ENCODE assay signal across 8 cellular contexts in the genomic region with DNA sequence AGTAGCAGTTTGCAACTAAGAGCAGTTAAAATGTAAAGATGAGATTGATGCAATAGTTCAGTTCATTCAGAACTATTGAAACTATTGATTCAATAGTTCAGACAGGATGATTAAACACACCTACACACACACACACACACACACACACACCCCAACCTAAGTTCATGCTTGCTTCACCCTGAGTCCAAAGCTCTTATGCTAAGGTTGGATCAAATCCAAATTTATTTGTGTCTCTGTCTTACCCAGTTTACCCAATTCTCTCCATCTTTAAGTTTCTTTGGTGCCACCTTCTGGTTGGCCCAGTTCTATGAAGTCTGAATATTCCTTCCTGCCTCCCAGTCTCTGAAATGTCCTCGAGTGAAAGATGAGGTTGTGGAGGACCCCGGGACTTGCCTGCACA. TPM values are rescaled to one million over a fixed set of nuclear protein-coding genes. Genes with fewer than 3 reads are reported as not detected.
DNase-seq lines count a peak whose midpoint lies in the region; ATAC-seq and TF ChIP-seq lines count a peak whose summit lies in the region.

No MANE protein-coding gene starts in this region.

- intact Hi-C loops in left colon (cut with DNase I, micrococcal nuclease) (no loop called here), uterus (cut with DNase I; ENCODE audit: low total_unique reads) (no loop called here)

- H3K27ac ChIP-seq in RWPE2 (ENCODE audit: poor library complexity, severe bottlenecking): no peak overlapping the region
- H3K27ac ChIP-seq in uterus: no peak overlapping the region

- DNase-seq in CD1c-positive myeloid dendritic cell (ENCODE audit: extremely low spot score) (peak; percentile 47), RWPE2 (ENCODE audit: low spot score) (no peak), left colon (peak; percentile 39 to 49), LoVo (ENCODE audit: low spot score) (no peak), NCI-H446 treated with DMSO at 0.1 percent for 48 hours (lab: John Stamatoyannopoulos, UW) (no peak), uterus (no peak), cerebellar nuclear complex (lab: John Stamatoyannopoulos, UW) (no peak)

- peaks cover 5% of the 10 kb centered on the region; the same call in 1 of the 2 replicates for H3K36me3 ChIP-seq in RWPE2 (ENCODE audit: low read depth)
- no peaks in the 10 kb centered on the region for H3K36me3 ChIP-seq in uterus

- H3K27me3 ChIP-seq in RWPE2 (ENCODE audit: insufficient read depth, poor library complexity, severe bottlenecking) (no peaks in the 10 kb centered on the region), uterus (no peaks in the 10 kb centered on the region)

- H3K9me3 ChIP-seq in RWPE2 (ENCODE audit: severe bottlenecking) (no peaks in the 10 kb centered on the region), uterus (no peaks in the 10 kb centered on the region)

- no peak overlapping the region for H3K4me3 ChIP-seq in RWPE2 (ENCODE audit: severe bottlenecking)
- no peak overlapping the region for H3K4me3 ChIP-seq in uterus

- ATAC-seq in GM21528 (IDR thresholded peaks at IDR 0.05; ENCODE audit: low FRiP score, unreplicated experiment) (peak; percentile 2), RWPE2 (ENCODE audit: low read depth) (no peak), left colon (no peak)

- no peak for TF ChIP-seq POLR2A in uterus (IDR thresholded peaks at IDR 0.05)

- H3K4me1 ChIP-seq in RWPE2 (ENCODE audit: insufficient read depth, poor library complexity, severe bottlenecking): peaks cover 9% of the 10 kb centered on the region
- H3K4me1 ChIP-seq in uterus: no peaks in the 10 kb centered on the region

- TF ChIP-seq CTCF in RWPE2 (IDR thresholded peaks at IDR 0.05; ENCODE audit: poor library complexity, severe bottlenecking): peak; percentile 50
- TF ChIP-seq CTCF in uterus (IDR thresholded peaks at IDR 0.05): no peak

RNA-seq across cellular contexts. Expression of a gene that starts 5.1 kb away (rescaled TPM):
- total RNA-seq in left colon (10 to 100 TPM; 19.3 to 37.8 TPM), uterus (10 to 100 TPM in 2 of 4 donors, 1 to 10 TPM in 2; 2.3 to 15.0 (median 7.0) TPM)

RNA-seq across cellular contexts. Expression of a gene that starts 25.9 kb away (rescaled TPM):
- total RNA-seq in left colon (under 1 TPM in 1 of 2 donors, not detected in 1; 0.55 TPM), uterus (under 1 TPM in 1 of 4 donors, not detected in 3; 0.28 TPM)

Comparison
In these comparisons a context has a peak if more than half of its experiments do, and no peak if none do; other contexts are left out.
1. DNase-seq: peak in CD1c-positive myeloid dendritic cell (single experiment) and left colon (2 of 2); none in RWPE2 (single experiment), LoVo (single experiment), NCI-H446 treated with DMSO at 0.1 percent for 48 hours (single experiment), uterus (0 of 2) and cerebellar nuclear complex (0 of 2).